ENCODE assay signal across 13 cellular contexts in the genomic region with DNA sequence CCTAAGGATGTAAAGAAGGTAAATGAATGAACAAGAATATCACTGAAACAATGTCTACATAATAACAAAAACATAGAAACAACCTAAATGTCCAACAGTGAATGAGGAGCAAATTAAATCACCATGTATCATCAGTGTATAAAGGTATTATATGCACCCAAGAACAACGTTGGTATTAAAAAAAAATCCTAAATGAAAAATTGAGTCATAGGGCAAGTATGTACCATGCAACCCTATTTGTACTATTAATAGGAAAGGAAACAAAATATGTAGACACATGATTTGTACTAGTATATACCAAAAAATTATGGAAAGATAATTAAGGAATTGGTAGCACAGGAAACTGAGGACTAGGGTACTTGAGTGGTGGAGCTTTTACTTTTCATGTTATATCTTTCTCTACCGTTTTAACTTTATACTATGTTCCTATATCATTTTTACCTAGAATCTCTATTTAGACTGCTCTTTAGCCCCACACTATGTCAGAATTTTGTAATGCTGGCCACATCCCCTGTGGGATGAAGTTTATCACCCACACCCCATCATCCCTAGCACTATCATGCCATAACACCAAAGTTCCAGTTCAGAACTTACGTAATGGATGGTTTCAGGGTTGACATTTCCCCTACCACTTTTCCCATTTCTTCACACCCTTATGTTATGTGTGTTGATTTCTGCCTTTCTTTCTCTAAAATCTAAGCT. TPM values are rescaled to one million over a fixed set of nuclear protein-coding genes. Genes with fewer than 3 reads are reported as not detected.
A peak's percentile ranks its signal among the peaks of the same experiment; 100 is the strongest.
DNase-seq lines count a peak whose midpoint lies in the region; ATAC-seq, FAIRE-seq and TF ChIP-seq lines count a peak whose summit lies in the region.
"Had no signal": no experiment of that assay in that cellular context is flagged by ENCODE, and none has a peak within 500 bp of the region (broad histone marks: within the 10 kb centered on the region; RNA-seq: fewer than 3 reads in every experiment).

No MANE protein-coding gene starts in this region.

- H3K9me3 ChIP-seq in T-helper 17 cell (ENCODE audit: control insufficient read depth, low read length, poor library complexity, severe bottlenecking), result no peaks in the 10 kb centered on the region
- H3K9me3 ChIP-seq in uterus, result no peaks in the 10 kb centered on the region

- POLR2A ChIA-PET in activated CD8-positive, alpha-beta T cell treated with anti-CD3 and anti-CD28 coated beads, Interleukin-2, amount 10 ng/mL, durations not matched to agents 7 days and 5 days (lab: Charles Lee), result no interaction called here

- no peak for TF ChIP-seq CTCF in uterus (IDR thresholded peaks at IDR 0.05)

- H3K36me3 Mint-ChIP-seq in activated CD8-positive, alpha-beta T cell treated with anti-CD3 and anti-CD28 coated beads, Interleukin-2, amount 10 ng/mL, durations not matched to agents 7 days and 5 days (ENCODE audit: low read depth), result peaks cover 40% of the 10 kb centered on the region
- H3K36me3 Mint-ChIP-seq in immature natural killer cell, result peaks cover 7 to 14% (median 9%) of the 10 kb centered on the region in 3 donors
- no peaks in the 10 kb centered on the region for H3K36me3 Mint-ChIP-seq in T-helper 17 cell (ENCODE audit: low read depth)
- H3K36me3 Mint-ChIP-seq: CD4-positive, alpha-beta memory T cell had no signal

- CTCF ChIA-PET in activated CD8-positive, alpha-beta T cell treated with anti-CD3 and anti-CD28 coated beads, Interleukin-2, amount 10 ng/mL, durations not matched to agents 7 days and 5 days (lab: Charles Lee), result interaction anchor here (0.7 to 2.0 kb wide), 12 partner anchors 19 to 348 kb away, joined by 3 to 17 read pairs (median 3); no protein-coding TSS in a partner anchor

- peak; percentile 62 for ATAC-seq in activated CD8-positive, alpha-beta T cell treated with anti-CD3 and anti-CD28 coated beads, Interleukin-2, amount 10 ng/mL, durations not matched to agents 7 days and 5 days
- no peak for ATAC-seq in T-helper 17 cell
- ATAC-seq: left cardiac atrium had no signal

- no peaks in the 10 kb centered on the region for H3K36me3 ChIP-seq in uterus

- no peak overlapping the region for H3K27ac Mint-ChIP-seq in activated CD8-positive, alpha-beta T cell treated with anti-CD3 and anti-CD28 coated beads, Interleukin-2, amount 10 ng/mL, durations not matched to agents 7 days and 5 days
- H3K27ac Mint-ChIP-seq in immature natural killer cell, result peak overlapping the region; percentile 11 to 84 (median 72)
- no peak overlapping the region for H3K27ac Mint-ChIP-seq in T-helper 17 cell
- H3K27ac Mint-ChIP-seq: CD4-positive, alpha-beta memory T cell; nephron had no signal

- H3K4me1 ChIP-seq in uterus, result no peaks in the 10 kb centered on the region

- intact Hi-C loops in uterus (cut with DNase I; ENCODE audit: low total_unique reads), result no loop called here

- H3K27ac ChIP-seq in uterus, result no peak overlapping the region

- no peaks in the 10 kb centered on the region for H3K27me3 Mint-ChIP-seq in activated CD8-positive, alpha-beta T cell treated with anti-CD3 and anti-CD28 coated beads, Interleukin-2, amount 10 ng/mL, durations not matched to agents 7 days and 5 days (ENCODE audit: low read depth)
- H3K27me3 Mint-ChIP-seq in immature natural killer cell (ENCODE audit: low read depth in 3 of 3) (peaks cover 0 to 3% (median 2%) of the 10 kb centered on the region in 3 donors), T-helper 17 cell (no peaks in the 10 kb centered on the region)
- H3K27me3 Mint-ChIP-seq: CD4-positive, alpha-beta memory T cell had no signal

- H3K27me3 ChIP-seq in uterus, result no peaks in the 10 kb centered on the region

- DNase-seq in AG20443 (ENCODE audit: low spot score), result peak; percentile 13
- DNase-seq in GM12891 (ENCODE audit: insufficient read length, low spot score), result no peak
- no peak for DNase-seq in activated CD8-positive, alpha-beta T cell treated with anti-CD3 and anti-CD28 coated beads, Interleukin-2, amount 10 ng/mL, durations not matched to agents 7 days and 5 days
- DNase-seq in immature natural killer cell, result peak; percentile 36 to 55 (median 38)
- DNase-seq in T-helper 17 cell, result no peak
- no peak for DNase-seq in foreskin melanocyte
- DNase-seq in uterus, result no peak
- DNase-seq in HTR-8/SVneo (ENCODE audit: insufficient read length, low spot score), result no peak
- DNase-seq: amniotic stem cell; CD4-positive, alpha-beta memory T cell; KBM-7; left cardiac atrium had no signal

- H3K4me1 Mint-ChIP-seq in activated CD8-positive, alpha-beta T cell treated with anti-CD3 and anti-CD28 coated beads, Interleukin-2, amount 10 ng/mL, durations not matched to agents 7 days and 5 days (ENCODE audit: low read depth), result peaks cover 70% of the 10 kb centered on the region
- H3K4me1 Mint-ChIP-seq in immature natural killer cell (peaks cover 78 to 96% of the 10 kb centered on the region in 2 donors), T-helper 17 cell (no peaks in the 10 kb centered on the region)

- no peak overlapping the region for H3K4me3 ChIP-seq in uterus

- TF ChIP-seq POLR2A in GM12891 (IDR thresholded peaks at IDR 0.05; ENCODE audit: low read depth, low read length) (no peak), uterus (IDR thresholded peaks at IDR 0.05) (no peak)

- H3K9me3 Mint-ChIP-seq in activated CD8-positive, alpha-beta T cell treated with anti-CD3 and anti-CD28 coated beads, Interleukin-2, amount 10 ng/mL, durations not matched to agents 7 days and 5 days (ENCODE audit: insufficient read depth), result no peaks in the 10 kb centered on the region
- H3K9me3 Mint-ChIP-seq in immature natural killer cell, result no peaks in the 10 kb centered on the region
- H3K9me3 Mint-ChIP-seq: nephron had no signal

- H3K4me3 Mint-ChIP-seq in activated CD8-positive, alpha-beta T cell treated with anti-CD3 and anti-CD28 coated beads, Interleukin-2, amount 10 ng/mL, durations not matched to agents 7 days and 5 days, result no peak overlapping the region
- H3K4me3 Mint-ChIP-seq in immature natural killer cell (peak overlapping the region in 4 of 5 donors; percentile 14 to 66 (median 38)), T-helper 17 cell (no peak overlapping the region)
- H3K4me3 Mint-ChIP-seq: nephron had no signal

- FAIRE-seq in GM12891 (lab: Jason Lieb, UNC) (peak; percentile 83), HTR-8/SVneo (lab: Jason Lieb, UNC) (no peak)

TF ChIP-seq in GM12891, 5 proteins besides CTCF, POLR2A, EP300 and RAD21:
- TF ChIP-seq POLR2AphosphoS5 (IDR thresholded peaks at IDR 0.05; ENCODE audit: low read depth, low read length) (no peak), PAX5 (IDR thresholded peaks at IDR 0.05; ENCODE audit: insufficient read depth, low read length, severe bottlenecking) (no peak), POU2F2 (IDR thresholded peaks at IDR 0.05; ENCODE audit: low read depth, low read length) (no peak), SPI1 (IDR thresholded peaks at IDR 0.05; ENCODE audit: low read depth, low read length) (no peak), TAF1 (IDR thresholded peaks at IDR 0.05; ENCODE audit: low read depth, low read length) (no peak)
TF ChIP-seq in GM12891: peak in this region for 0.

RNA-seq across cellular contexts. Expression of a gene that starts 25.6 kb away (rescaled TPM):
- polyA plus RNA-seq in GM12891 (2012; ENCODE audit: low read depth, missing spikeins), result 32.8 TPM
- total RNA-seq in activated CD8-positive, alpha-beta T cell treated with anti-CD3 and anti-CD28 coated beads, Interleukin-2, amount 10 ng/mL, durations not matched to agents 7 days and 5 days, result 10 to 100 TPM; 29.7 to 30.8 TPM
- polyA plus RNA-seq in immature natural killer cell, result 10 to 100 TPM in 1 of 3 donors, 1 to 10 TPM in 2; 3.6 to 13.6 (median 8.0) TPM
- total RNA-seq in T-helper 17 cell, result 10 to 100 TPM; 11.9 to 23.9 TPM
- total RNA-seq in uterus, result 10 to 100 TPM in 1 of 4 donors, 1 to 10 TPM in 3; 2.6 to 14.5 (median 4.2) TPM

Comparison
In these comparisons a context has a peak if more than half of its experiments do, and no peak if none do; other contexts are left out.
1. DNase-seq: peak in AG20443 (single experiment) and immature natural killer cell (3 of 3); none in GM12891 (single experiment), activated CD8-positive, alpha-beta T cell treated with anti-CD3 and anti-CD28 coated beads, Interleukin-2, amount 10 ng/mL, durations not matched to agents 7 days and 5 days (single experiment), T-helper 17 cell (0 of 3), foreskin melanocyte (single experiment), uterus (0 of 2) and HTR-8/SVneo (single experiment).
2. H3K27ac Mint-ChIP-seq: peak in immature natural killer cell (6 of 6); none in activated CD8-positive, alpha-beta T cell treated with anti-CD3 and anti-CD28 coated beads, Interleukin-2, amount 10 ng/mL, durations not matched to agents 7 days and 5 days (single experiment) and T-helper 17 cell (single experiment).
3. H3K4me3 Mint-ChIP-seq: peak in immature natural killer cell (4 of 5); none in activated CD8-positive, alpha-beta T cell treated with anti-CD3 and anti-CD28 coated beads, Interleukin-2, amount 10 ng/mL, durations not matched to agents 7 days and 5 days (single experiment) and T-helper 17 cell (single experiment).